In the genomic region with DNA sequence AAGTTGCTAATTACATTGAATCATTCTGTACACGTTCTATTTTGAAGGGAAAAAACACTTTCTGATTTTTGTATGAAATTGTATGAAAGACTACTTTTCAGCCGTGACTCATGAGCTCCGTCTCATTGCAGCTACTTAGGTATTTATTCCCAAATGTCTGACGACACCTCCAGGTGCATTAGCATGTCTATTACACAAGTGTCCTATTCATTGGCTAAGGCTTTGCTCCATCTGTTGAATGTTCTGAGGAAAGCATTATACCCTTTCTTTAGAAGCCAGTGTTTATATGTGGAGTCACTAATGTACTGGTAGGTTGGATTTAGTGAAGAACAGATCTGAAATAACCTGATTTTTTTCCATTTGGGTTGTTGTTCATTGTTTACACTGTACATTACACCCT, we compare ENCODE assay signal across 15 cellular contexts. TPM values are rescaled to one million over a fixed set of nuclear protein-coding genes. Genes with fewer than 3 reads are reported as not detected.
DNase-seq lines count a peak whose midpoint lies in the region; ATAC-seq, FAIRE-seq and TF ChIP-seq lines count a peak whose summit lies in the region.
"Had no signal": no experiment of that assay in that cellular context is flagged by ENCODE, and none has a peak within 500 bp of the region (broad histone marks: within the 10 kb centered on the region; RNA-seq: fewer than 3 reads in every experiment).

No MANE protein-coding gene starts in this region.

- intact Hi-C loops in mammary epithelial cell (cut with micrococcal nuclease) (no loop called here), tibial artery (cut with DNase I; ENCODE audit: low total_unique reads) (no loop called here)

- no peaks in the 10 kb centered on the region for H3K9me3 ChIP-seq in mammary epithelial cell (replicated peaks; ENCODE audit: insufficient read depth, low read length)
- H3K9me3 ChIP-seq in keratinocyte (ENCODE audit: control insufficient read depth, low read depth, low read length), result no peaks in the 10 kb centered on the region
- H3K9me3 ChIP-seq in tibial artery, result no peaks in the 10 kb centered on the region

- H2AFZ ChIP-seq in mammary epithelial cell (ENCODE audit: low read depth, low read length) (no peak overlapping the region), keratinocyte (ENCODE audit: control insufficient read depth, low read length) (no peak overlapping the region)

- H4K20me1 ChIP-seq in mammary epithelial cell (ENCODE audit: insufficient read depth, low read length), result no peaks in the 10 kb centered on the region
- H4K20me1 ChIP-seq in keratinocyte (ENCODE audit: control insufficient read depth, extremely low read depth, insufficient read depth, low read length), result no peaks in the 10 kb centered on the region

- H3K4me2 ChIP-seq in mammary epithelial cell (ENCODE audit: insufficient read depth, low read depth, low read length) (no peak overlapping the region), keratinocyte (ENCODE audit: control insufficient read depth, extremely low read depth, insufficient read depth, low read depth, low read length) (no peak overlapping the region)

- H3K27ac ChIP-seq in mammary epithelial cell (ENCODE audit: insufficient read depth, low read depth, low read length) (no peak overlapping the region), keratinocyte (ENCODE audit: control insufficient read depth, insufficient read depth, low read length) (peak overlapping the region; percentile 6), tibial artery (peak overlapping the region; percentile 78 to 81)

- no peak for TF ChIP-seq CTCF in mammary epithelial cell (conservative IDR thresholded peaks at IDR 0.05 in 1 of 2, IDR thresholded peaks at IDR 0.05 in 1 of 2; ENCODE audit: extremely low read depth in 1 of 2, insufficient read depth in 1 of 2, low read depth in 1 of 2, low read length in 2 of 2)
- TF ChIP-seq CTCF in keratinocyte (optimal IDR thresholded peaks at IDR 0.05 in 1 of 3, IDR thresholded peaks at IDR 0.05 in 1 of 3, conservative IDR thresholded peaks at IDR 0.05 in 1 of 3; ENCODE audit: extremely low read depth in 1 of 3, insufficient read depth in 2 of 3, low read length in 3 of 3), result no peak
- no peak for TF ChIP-seq CTCF in tibial artery (IDR thresholded peaks at IDR 0.05)

- no peaks in the 10 kb centered on the region for H3K9me1 ChIP-seq in keratinocyte (ENCODE audit: control insufficient read depth, extremely low read depth, insufficient read depth, low read length)

- dilution Hi-C loops in mammary epithelial cell (cut with HindIII; ENCODE audit: low sequenced_read_pairs) (no loop called here), keratinocyte (cut with MboI; ENCODE audit: extremely low pct_ligation_motif_present, low sequenced_read_pairs) (no loop called here)

- H3K27me3 ChIP-seq in mammary epithelial cell (ENCODE audit: insufficient read depth, low read length) (no peaks in the 10 kb centered on the region), keratinocyte (ENCODE audit: control insufficient read depth, extremely low read depth, insufficient read depth, low read length) (no peaks in the 10 kb centered on the region), tibial artery (no peaks in the 10 kb centered on the region)

- no TSS peak for BruUV-seq in mammary epithelial cell (replicated peaks; lab: Mats Ljungman, UMichigan)

- H3K79me2 ChIP-seq in mammary epithelial cell (ENCODE audit: insufficient read depth, low read length), result no peaks in the 10 kb centered on the region
- H3K79me2 ChIP-seq in keratinocyte (ENCODE audit: control insufficient read depth, insufficient read depth, low read length), result peaks cover 3% of the 10 kb centered on the region

- H3K36me3 ChIP-seq in mammary epithelial cell (ENCODE audit: insufficient read depth, low read length) (no peaks in the 10 kb centered on the region), keratinocyte (ENCODE audit: control insufficient read depth in 2 of 2, extremely low read depth in 1 of 2, insufficient read depth in 2 of 2, low read length in 2 of 2) (no peaks in the 10 kb centered on the region), tibial artery (no peaks in the 10 kb centered on the region)

- WGBS in mammary epithelial cell (ENCODE audit: low coverage, missing lambda C conversion rate), result 39% methylated on average over 4 of the region's 4 CpGs

- ATAC-seq in GM21825 (IDR thresholded peaks at IDR 0.05; ENCODE audit: unreplicated experiment), result no peak
- ATAC-seq: Panc1 had no signal

- CTCF ChIA-PET in mammary epithelial cell (lab: Charles Lee; ENCODE audit: low non-redundant PET), result no interaction called here

- no peak for FAIRE-seq in keratinocyte (lab: Jason Lieb, UNC)
- no peak for FAIRE-seq in frontal cortex (lab: Jason Lieb, UNC)
- FAIRE-seq: urothelium cell line had no signal

- H3K9ac ChIP-seq in mammary epithelial cell (ENCODE audit: insufficient read depth, low read length) (no peak overlapping the region), keratinocyte (ENCODE audit: control insufficient read depth, extremely low read depth, insufficient read depth, low read length) (no peak overlapping the region)

- DNase-seq in HPDE6-E6E7 (ENCODE audit: extremely low spot score) (peak; percentile 27), mammary epithelial cell (peak; percentile 24), keratinocyte (ENCODE audit: low read depth, low spot score) (no peak), tibial artery (no peak), frontal cortex (ENCODE audit: low spot score in 2 of 2) (no peak), KG1 (lab: John Stamatoyannopoulos, UW) (no peak)
- DNase-seq: CD4-positive, alpha-beta T cell; cortex of kidney; immature natural killer cell; NCI-H1105; stimulated activated CD4-positive, alpha-beta T cell treated with anti-CD3 and anti-CD28 coated beads, Interleukin-1b, Interleukin-23, amount 100 ng/mL, for 48 hours; stimulated activated CD8-positive, alpha-beta memory T cell treated with anti-CD3 and anti-CD28 coated beads, Interleukin-4, amount 100 ng/mL, for 48 hours had no signal

- no peak overlapping the region for H3K4me3 ChIP-seq in mammary epithelial cell (replicated peaks in 1 of 3; ENCODE audit: insufficient read depth in 1 of 3, low read depth in 2 of 3, low read length in 3 of 3)
- no peak overlapping the region for H3K4me3 ChIP-seq in keratinocyte (ENCODE audit: control insufficient read depth in 2 of 3, extremely low read depth in 1 of 3, insufficient read depth in 2 of 3, low read depth in 1 of 3, low read length in 3 of 3)
- peak overlapping the region; percentile 48 to 49 for H3K4me3 ChIP-seq in tibial artery

- in situ Hi-C loops in mammary epithelial cell (cut with MboI; ENCODE audit: low sequenced_read_pairs in 2 of 2), result no loop called here

- no peaks in the 10 kb centered on the region for H3K4me1 ChIP-seq in mammary epithelial cell (ENCODE audit: insufficient read depth, low read length)
- H3K4me1 ChIP-seq in keratinocyte (ENCODE audit: control insufficient read depth, extremely low read depth, insufficient read depth, low read length), result peaks cover 2% of the 10 kb centered on the region
- H3K4me1 ChIP-seq in tibial artery, result peaks cover 0 to 66% (median 20%) of the 10 kb centered on the region in 4 donors

RNA-seq across cellular contexts. Expression of a gene that starts 51.8 kb away (rescaled TPM):
- total RNA-seq in mammary epithelial cell, result 10 to 100 TPM; 11.7 to 14.6 TPM
- polyA plus RNA-seq in mammary epithelial cell, result 8.1 TPM
- polyA minus RNA-seq in mammary epithelial cell, result 20.9 TPM
- polyA plus RNA-seq in keratinocyte, result 9.7 to 13.6 TPM (median 12.5 TPM) in 3 replicates
- polyA plus RNA-seq in keratinocyte (2011; ENCODE audit: low read depth), result 56.2 TPM
- 8.8 and 12.8 TPM in 2 replicates for polyA plus RNA-seq in keratinocyte (2011; cell fraction: cytosol; rRNA removed)
- 15.7 and 18.2 TPM in 2 replicates for polyA plus RNA-seq in keratinocyte (2011; cell fraction: nucleus; rRNA removed)
- 6.7 and 16.9 TPM in 2 replicates for polyA plus RNA-seq in keratinocyte (2012; ENCODE audit: low replicate concordance)
- polyA minus RNA-seq in keratinocyte, result 7.0 to 14.6 TPM (median 10.3 TPM) in 3 replicates
- polyA minus RNA-seq in keratinocyte (2011; cell fraction: cytosol; rRNA and poly(A)+ RNA removed), result 13.6 TPM
- 6.8 and 13.3 TPM in 2 replicates for polyA minus RNA-seq in keratinocyte (2011; cell fraction: nucleus; rRNA and poly(A)+ RNA removed)
- 1.2 TPM for total RNA-seq in frontal cortex

RNA-seq across cellular contexts. Expression of a gene that starts 52.0 kb away (rescaled TPM):
- total RNA-seq in mammary epithelial cell (10 to 100 TPM in 1 of 2 donors, 1 to 10 TPM in 1; 1.3 to 82.8 TPM), frontal cortex (90.1 TPM)
- polyA plus RNA-seq in mammary epithelial cell (34.5 TPM), keratinocyte (121 to 226 TPM (median 203 TPM) in 3 replicates)
- polyA minus RNA-seq in mammary epithelial cell (31.0 TPM), keratinocyte (163 to 220 TPM (median 184 TPM) in 3 replicates)
- 13.3 TPM for polyA plus RNA-seq in keratinocyte (2011; ENCODE audit: low read depth)
- polyA plus RNA-seq in keratinocyte (2011; cell fraction: cytosol; rRNA removed), result 140 and 197 TPM in 2 replicates
- polyA plus RNA-seq in keratinocyte (2011; cell fraction: nucleus; rRNA removed), result 112 and 118 TPM in 2 replicates
- polyA plus RNA-seq in keratinocyte (2012; ENCODE audit: low replicate concordance), result 26.8 and 132 TPM in 2 replicates
- polyA minus RNA-seq in keratinocyte (2011; cell fraction: cytosol; rRNA and poly(A)+ RNA removed), result 134 TPM
- 27.9 and 46.4 TPM in 2 replicates for polyA minus RNA-seq in keratinocyte (2011; cell fraction: nucleus; rRNA and poly(A)+ RNA removed)

Comparison
In these comparisons a context has a peak if more than half of its experiments do, and no peak if none do; other contexts are left out.
1. DNase-seq: peak in HPDE6-E6E7 (single experiment) and mammary epithelial cell (single experiment); none in keratinocyte (single experiment), tibial artery (0 of 2), frontal cortex (0 of 2) and KG1 (single experiment).
2. H3K4me3 ChIP-seq: peak in tibial artery (2 of 2); none in mammary epithelial cell (0 of 3) and keratinocyte (0 of 3).